2 cellular contexts compared by ENCODE assay signal in the genomic region with DNA sequence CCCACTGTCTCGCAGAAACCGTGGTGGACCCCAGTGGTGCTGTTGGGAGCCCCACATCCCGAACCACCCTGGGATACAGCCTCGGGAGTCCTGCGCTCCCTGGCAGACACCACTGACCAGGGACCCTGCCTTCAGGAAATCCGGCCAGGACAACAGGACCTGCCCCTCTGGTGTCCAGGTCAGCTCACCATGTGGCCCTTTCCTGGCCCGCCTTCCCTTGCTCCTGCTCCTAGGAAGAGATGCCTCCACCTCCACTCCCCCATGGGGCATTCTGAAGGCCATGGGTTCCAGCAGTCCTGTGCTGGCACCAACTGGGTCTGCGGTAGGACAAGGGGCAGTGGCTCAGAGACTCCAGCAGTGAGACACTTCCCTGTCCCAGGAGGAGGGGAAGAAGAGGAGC.
TF ChIP-seq lines count a peak whose summit lies in the region.

No MANE protein-coding gene starts in this region.

TF ChIP-seq in HEK293, 187 proteins besides CTCF, POLR2A, EP300 and RAD21:
- TF ChIP-seq GLIS2 (tag by site-specific recombination; IDR thresholded peaks at IDR 0.05) = 0 out of 2 replicates have a peak, but pooled peaks have one; percentile 11
- TF ChIP-seq WT1 (tag by site-specific recombination; IDR thresholded peaks at IDR 0.05) = no peak
- TF ChIP-seq ZNF174 (tag by site-specific recombination; IDR thresholded peaks at IDR 0.05) = no peak
- peak; percentile 78 for TF ChIP-seq ZIC2 (tag by site-specific recombination; IDR thresholded peaks at IDR 0.05)
- peak; percentile 29; the same call in 1 of the 2 replicates for TF ChIP-seq IKZF3 (tag by site-specific recombination; IDR thresholded peaks at IDR 0.05)
- TF ChIP-seq ZNF266 (tag by site-specific recombination; IDR thresholded peaks at IDR 0.05; ENCODE audit: low read depth) = 0 out of 2 replicates have a peak, but pooled peaks have one; percentile 5
- TF ChIP-seq ZNF146 (tag by site-specific recombination; IDR thresholded peaks at IDR 0.05) = no peak
- TF ChIP-seq ZNF571 (tag by site-specific recombination; IDR thresholded peaks at IDR 0.05) = 0 out of 2 replicates have a peak, but pooled peaks have one; percentile 8
- no peak for TF ChIP-seq ZNF777 (tag by site-specific recombination; IDR thresholded peaks at IDR 0.05; ENCODE audit: borderline replicate concordance)

TF ChIP-seq in HepG2, 621 proteins besides CTCF, POLR2A, EP300 and RAD21 (continues in another document):
- TF ChIP-seq, protein P1, sequence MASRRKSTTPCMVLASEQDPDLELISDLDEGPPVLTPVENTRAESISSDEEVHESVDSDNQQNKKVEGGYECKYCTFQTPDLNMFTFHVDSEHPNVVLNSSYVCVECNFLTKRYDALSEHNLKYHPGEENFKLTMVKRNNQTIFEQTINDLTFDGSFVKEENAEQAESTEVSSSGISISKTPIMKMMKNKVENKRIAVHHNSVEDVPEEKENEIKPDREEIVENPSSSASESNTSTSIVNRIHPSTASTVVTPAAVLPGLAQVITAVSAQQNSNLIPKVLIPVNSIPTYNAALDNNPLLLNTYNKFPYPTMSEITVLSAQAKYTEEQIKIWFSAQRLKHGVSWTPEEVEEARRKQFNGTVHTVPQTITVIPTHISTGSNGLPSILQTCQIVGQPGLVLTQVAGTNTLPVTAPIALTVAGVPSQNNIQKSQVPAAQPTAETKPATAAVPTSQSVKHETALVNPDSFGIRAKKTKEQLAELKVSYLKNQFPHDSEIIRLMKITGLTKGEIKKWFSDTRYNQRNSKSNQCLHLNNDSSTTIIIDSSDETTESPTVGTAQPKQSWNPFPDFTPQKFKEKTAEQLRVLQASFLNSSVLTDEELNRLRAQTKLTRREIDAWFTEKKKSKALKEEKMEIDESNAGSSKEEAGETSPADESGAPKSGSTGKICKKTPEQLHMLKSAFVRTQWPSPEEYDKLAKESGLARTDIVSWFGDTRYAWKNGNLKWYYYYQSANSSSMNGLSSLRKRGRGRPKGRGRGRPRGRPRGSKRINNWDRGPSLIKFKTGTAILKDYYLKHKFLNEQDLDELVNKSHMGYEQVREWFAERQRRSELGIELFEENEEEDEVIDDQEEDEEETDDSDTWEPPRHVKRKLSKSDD (CRISPR knock-in tag; IDR thresholded peaks at IDR 0.05; ENCODE audit: low read depth) = no peak
- TF ChIP-seq RFX1 (IDR thresholded peaks at IDR 0.05) = no peak
- peak; percentile 22; the same call in 1 of the 2 replicates for TF ChIP-seq NFKB2 (CRISPR knock-in tag; IDR thresholded peaks at IDR 0.05; ENCODE audit: borderline replicate concordance)
- TF ChIP-seq ZNF224 (CRISPR knock-in tag; IDR thresholded peaks at IDR 0.05) = peak; percentile 65; the same call in 1 of the 2 replicates
- 0 out of 2 replicates have a peak, but pooled peaks have one; percentile 41 for TF ChIP-seq ZNF510 (CRISPR knock-in tag; IDR thresholded peaks at IDR 0.05; ENCODE audit: low read depth)
- TF ChIP-seq, protein P2, sequence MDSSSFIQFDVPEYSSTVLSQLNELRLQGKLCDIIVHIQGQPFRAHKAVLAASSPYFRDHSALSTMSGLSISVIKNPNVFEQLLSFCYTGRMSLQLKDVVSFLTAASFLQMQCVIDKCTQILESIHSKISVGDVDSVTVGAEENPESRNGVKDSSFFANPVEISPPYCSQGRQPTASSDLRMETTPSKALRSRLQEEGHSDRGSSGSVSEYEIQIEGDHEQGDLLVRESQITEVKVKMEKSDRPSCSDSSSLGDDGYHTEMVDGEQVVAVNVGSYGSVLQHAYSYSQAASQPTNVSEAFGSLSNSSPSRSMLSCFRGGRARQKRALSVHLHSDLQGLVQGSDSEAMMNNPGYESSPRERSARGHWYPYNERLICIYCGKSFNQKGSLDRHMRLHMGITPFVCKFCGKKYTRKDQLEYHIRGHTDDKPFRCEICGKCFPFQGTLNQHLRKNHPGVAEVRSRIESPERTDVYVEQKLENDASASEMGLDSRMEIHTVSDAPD (CRISPR knock-in tag; IDR thresholded peaks at IDR 0.05) = peak; percentile 2; the same call in 1 of the 2 replicates
- no peak for TF ChIP-seq ZNF616 (CRISPR knock-in tag; IDR thresholded peaks at IDR 0.05; ENCODE audit: low read depth)
- TF ChIP-seq TGIF2 (CRISPR knock-in tag; IDR thresholded peaks at IDR 0.05) = no peak
- TF ChIP-seq NONO (IDR thresholded peaks at IDR 0.05) = no peak
- TF ChIP-seq NONO (CRISPR knock-in tag; conservative IDR thresholded peaks at IDR 0.05) = 0 out of 2 replicates have a peak, but pooled peaks have one; percentile 2
- TF ChIP-seq ZMAT3 (CRISPR knock-in tag; conservative IDR thresholded peaks at IDR 0.05) = no peak
- TF ChIP-seq, protein P3, sequence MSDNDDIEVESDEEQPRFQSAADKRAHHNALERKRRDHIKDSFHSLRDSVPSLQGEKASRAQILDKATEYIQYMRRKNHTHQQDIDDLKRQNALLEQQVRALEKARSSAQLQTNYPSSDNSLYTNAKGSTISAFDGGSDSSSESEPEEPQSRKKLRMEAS (IDR thresholded peaks at IDR 0.05) = peak; percentile 45; the same call in 1 of the 2 replicates
- TF ChIP-seq FOXJ3 (CRISPR knock-in tag; IDR thresholded peaks at IDR 0.05; ENCODE audit: borderline replicate concordance) = no peak
- TF ChIP-seq, protein P4, sequence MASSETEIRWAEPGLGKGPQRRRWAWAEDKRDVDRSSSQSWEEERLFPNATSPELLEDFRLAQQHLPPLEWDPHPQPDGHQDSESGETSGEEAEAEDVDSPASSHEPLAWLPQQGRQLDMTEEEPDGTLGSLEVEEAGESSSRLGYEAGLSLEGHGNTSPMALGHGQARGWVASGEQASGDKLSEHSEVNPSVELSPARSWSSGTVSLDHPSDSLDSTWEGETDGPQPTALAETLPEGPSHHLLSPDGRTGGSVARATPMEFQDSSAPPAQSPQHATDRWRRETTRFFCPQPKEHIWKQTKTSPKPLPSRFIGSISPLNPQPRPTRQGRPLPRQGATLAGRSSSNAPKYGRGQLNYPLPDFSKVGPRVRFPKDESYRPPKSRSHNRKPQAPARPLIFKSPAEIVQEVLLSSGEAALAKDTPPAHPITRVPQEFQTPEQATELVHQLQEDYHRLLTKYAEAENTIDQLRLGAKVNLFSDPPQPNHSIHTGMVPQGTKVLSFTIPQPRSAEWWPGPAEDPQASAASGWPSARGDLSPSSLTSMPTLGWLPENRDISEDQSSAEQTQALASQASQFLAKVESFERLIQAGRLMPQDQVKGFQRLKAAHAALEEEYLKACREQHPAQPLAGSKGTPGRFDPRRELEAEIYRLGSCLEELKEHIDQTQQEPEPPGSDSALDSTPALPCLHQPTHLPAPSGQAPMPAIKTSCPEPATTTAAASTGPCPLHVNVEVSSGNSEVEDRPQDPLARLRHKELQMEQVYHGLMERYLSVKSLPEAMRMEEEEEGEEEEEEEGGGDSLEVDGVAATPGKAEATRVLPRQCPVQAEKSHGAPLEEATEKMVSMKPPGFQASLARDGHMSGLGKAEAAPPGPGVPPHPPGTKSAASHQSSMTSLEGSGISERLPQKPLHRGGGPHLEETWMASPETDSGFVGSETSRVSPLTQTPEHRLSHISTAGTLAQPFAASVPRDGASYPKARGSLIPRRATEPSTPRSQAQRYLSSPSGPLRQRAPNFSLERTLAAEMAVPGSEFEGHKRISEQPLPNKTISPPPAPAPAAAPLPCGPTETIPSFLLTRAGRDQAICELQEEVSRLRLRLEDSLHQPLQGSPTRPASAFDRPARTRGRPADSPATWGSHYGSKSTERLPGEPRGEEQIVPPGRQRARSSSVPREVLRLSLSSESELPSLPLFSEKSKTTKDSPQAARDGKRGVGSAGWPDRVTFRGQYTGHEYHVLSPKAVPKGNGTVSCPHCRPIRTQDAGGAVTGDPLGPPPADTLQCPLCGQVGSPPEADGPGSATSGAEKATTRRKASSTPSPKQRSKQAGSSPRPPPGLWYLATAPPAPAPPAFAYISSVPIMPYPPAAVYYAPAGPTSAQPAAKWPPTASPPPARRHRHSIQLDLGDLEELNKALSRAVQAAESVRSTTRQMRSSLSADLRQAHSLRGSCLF (CRISPR knock-in tag; IDR thresholded peaks at IDR 0.05; ENCODE audit: borderline replicate concordance) = no peak
- TF ChIP-seq, protein P5, sequence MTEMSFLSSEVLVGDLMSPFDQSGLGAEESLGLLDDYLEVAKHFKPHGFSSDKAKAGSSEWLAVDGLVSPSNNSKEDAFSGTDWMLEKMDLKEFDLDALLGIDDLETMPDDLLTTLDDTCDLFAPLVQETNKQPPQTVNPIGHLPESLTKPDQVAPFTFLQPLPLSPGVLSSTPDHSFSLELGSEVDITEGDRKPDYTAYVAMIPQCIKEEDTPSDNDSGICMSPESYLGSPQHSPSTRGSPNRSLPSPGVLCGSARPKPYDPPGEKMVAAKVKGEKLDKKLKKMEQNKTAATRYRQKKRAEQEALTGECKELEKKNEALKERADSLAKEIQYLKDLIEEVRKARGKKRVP (CRISPR knock-in tag; IDR thresholded peaks at IDR 0.05) = no peak
- TF ChIP-seq ZNF44 (CRISPR knock-in tag; IDR thresholded peaks at IDR 0.05) = no peak
- no peak for TF ChIP-seq MAZ (IDR thresholded peaks at IDR 0.05; ENCODE audit: borderline replicate concordance, low read depth, low read length)
- peak; percentile 59 for TF ChIP-seq MAZ (CRISPR knock-in tag; IDR thresholded peaks at IDR 0.05; ENCODE audit: low read depth)
- TF ChIP-seq, protein P6, sequence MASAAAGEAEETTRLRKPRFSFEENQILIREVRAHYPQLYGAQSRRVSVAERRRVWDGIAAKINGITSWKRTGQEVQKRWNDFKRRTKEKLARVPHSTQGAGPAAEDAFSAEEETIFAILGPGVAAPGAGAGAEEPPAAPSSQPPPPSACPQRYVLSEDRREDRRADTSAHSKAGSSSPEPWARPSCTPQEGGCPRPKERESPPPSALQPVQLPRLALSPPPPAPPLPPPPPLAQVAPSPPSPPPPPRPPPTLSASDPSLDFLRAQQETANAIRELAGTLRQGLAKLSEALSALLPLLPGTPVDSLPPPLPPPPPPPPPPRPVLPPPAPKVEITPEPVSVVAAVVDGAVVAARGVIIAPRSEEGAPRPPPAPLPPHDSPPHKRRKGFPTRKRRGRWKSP (CRISPR knock-in tag; IDR thresholded peaks at IDR 0.05) = peak; percentile 51; the same call in 1 of the 2 replicates
- TF ChIP-seq, protein P7, sequence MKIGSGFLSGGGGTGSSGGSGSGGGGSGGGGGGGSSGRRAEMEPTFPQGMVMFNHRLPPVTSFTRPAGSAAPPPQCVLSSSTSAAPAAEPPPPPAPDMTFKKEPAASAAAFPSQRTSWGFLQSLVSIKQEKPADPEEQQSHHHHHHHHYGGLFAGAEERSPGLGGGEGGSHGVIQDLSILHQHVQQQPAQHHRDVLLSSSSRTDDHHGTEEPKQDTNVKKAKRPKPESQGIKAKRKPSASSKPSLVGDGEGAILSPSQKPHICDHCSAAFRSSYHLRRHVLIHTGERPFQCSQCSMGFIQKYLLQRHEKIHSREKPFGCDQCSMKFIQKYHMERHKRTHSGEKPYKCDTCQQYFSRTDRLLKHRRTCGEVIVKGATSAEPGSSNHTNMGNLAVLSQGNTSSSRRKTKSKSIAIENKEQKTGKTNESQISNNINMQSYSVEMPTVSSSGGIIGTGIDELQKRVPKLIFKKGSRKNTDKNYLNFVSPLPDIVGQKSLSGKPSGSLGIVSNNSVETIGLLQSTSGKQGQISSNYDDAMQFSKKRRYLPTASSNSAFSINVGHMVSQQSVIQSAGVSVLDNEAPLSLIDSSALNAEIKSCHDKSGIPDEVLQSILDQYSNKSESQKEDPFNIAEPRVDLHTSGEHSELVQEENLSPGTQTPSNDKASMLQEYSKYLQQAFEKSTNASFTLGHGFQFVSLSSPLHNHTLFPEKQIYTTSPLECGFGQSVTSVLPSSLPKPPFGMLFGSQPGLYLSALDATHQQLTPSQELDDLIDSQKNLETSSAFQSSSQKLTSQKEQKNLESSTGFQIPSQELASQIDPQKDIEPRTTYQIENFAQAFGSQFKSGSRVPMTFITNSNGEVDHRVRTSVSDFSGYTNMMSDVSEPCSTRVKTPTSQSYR (CRISPR knock-in tag; IDR thresholded peaks at IDR 0.05; ENCODE audit: borderline replicate concordance) = 0 out of 2 replicates have a peak, but pooled peaks have one; percentile 5
- TF ChIP-seq ZNF839 (CRISPR knock-in tag; IDR thresholded peaks at IDR 0.05; ENCODE audit: borderline replicate concordance) = no peak
- TF ChIP-seq GZF1 (CRISPR knock-in tag; IDR thresholded peaks at IDR 0.05) = 0 out of 2 replicates have a peak, but pooled peaks have one; percentile 59
- no peak for TF ChIP-seq ZNF460 (CRISPR knock-in tag; IDR thresholded peaks at IDR 0.05; ENCODE audit: borderline replicate concordance)
- TF ChIP-seq, protein P8, sequence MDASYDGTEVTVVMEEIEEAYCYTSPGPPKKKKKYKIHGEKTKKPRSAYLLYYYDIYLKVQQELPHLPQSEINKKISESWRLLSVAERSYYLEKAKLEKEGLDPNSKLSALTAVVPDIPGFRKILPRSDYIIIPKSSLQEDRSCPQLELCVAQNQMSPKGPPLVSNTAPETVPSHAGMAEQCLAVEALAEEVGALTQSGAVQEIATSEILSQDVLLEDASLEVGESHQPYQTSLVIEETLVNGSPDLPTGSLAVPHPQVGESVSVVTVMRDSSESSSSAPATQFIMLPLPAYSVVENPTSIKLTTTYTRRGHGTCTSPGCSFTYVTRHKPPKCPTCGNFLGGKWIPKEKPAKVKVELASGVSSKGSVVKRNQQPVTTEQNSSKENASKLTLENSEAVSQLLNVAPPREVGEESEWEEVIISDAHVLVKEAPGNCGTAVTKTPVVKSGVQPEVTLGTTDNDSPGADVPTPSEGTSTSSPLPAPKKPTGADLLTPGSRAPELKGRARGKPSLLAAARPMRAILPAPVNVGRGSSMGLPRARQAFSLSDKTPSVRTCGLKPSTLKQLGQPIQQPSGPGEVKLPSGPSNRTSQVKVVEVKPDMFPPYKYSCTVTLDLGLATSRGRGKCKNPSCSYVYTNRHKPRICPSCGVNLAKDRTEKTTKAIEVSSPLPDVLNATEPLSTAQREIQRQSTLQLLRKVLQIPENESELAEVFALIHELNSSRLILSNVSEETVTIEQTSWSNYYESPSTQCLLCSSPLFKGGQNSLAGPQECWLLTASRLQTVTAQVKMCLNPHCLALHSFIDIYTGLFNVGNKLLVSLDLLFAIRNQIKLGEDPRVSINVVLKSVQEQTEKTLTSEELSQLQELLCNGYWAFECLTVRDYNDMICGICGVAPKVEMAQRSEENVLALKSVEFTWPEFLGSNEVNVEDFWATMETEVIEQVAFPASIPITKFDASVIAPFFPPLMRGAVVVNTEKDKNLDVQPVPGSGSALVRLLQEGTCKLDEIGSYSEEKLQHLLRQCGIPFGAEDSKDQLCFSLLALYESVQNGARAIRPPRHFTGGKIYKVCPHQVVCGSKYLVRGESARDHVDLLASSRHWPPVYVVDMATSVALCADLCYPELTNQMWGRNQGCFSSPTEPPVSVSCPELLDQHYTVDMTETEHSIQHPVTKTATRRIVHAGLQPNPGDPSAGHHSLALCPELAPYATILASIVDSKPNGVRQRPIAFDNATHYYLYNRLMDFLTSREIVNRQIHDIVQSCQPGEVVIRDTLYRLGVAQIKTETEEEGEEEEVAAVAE (CRISPR knock-in tag; IDR thresholded peaks at IDR 0.05; ENCODE audit: borderline replicate concordance) = 0 out of 2 replicates have a peak, but pooled peaks have one; percentile 11
- no peak for TF ChIP-seq AGO2 (optimal IDR thresholded peaks at IDR 0.05; ENCODE audit: low read depth, low read length)
- TF ChIP-seq, protein P9, sequence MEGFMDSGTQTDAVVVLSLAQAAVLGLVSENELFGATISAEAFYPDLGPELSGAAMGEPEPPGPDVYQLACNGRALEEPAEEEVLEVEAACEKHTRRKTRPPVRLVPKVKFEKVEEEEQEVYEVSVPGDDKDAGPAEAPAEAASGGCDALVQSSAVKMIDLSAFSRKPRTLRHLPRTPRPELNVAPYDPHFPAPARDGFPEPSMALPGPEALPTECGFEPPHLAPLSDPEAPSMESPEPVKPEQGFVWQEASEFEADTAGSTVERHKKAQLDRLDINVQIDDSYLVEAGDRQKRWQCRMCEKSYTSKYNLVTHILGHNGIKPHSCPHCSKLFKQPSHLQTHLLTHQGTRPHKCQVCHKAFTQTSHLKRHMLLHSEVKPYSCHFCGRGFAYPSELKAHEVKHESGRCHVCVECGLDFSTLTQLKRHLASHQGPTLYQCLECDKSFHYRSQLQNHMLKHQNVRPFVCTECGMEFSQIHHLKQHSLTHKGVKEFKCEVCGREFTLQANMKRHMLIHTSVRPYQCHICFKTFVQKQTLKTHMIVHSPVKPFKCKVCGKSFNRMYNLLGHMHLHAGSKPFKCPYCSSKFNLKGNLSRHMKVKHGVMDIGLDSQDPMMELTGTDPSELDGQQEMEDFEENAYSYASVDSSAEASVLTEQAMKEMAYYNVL (CRISPR knock-in tag; IDR thresholded peaks at IDR 0.05; ENCODE audit: borderline replicate concordance) = no peak
